In genomic region chr17:70739046-70739445, GRCh38 we compare ENCODE assay signal across 32 cellular contexts.
"Had no signal": no experiment of that assay in that cellular context is flagged by ENCODE, and none has a peak within 500 bp of the region (broad histone marks: within the 10 kb centered on the region; RNA-seq: fewer than 3 reads in every experiment).

No MANE protein-coding gene starts in this region.

- H3K4me1 ChIP-seq: adrenal gland, ascending aorta, body of pancreas, breast epithelium had no signal

- DNase-seq: activated effector memory CD4-positive, alpha-beta T cell treated with anti-CD3 and anti-CD28 coated beads, Interleukin-2, amount 50 U/mL, for 16 hours; activated effector memory CD4-positive, alpha-beta T cell treated with Interleukin-2 at 50 U/mL for 16 hours; activated gamma-delta T cell; activated gamma-delta T cell treated with Interleukin-2 at 50 U/mL for 16 hours; activated naive CD4-positive, alpha-beta T cell; activated naive CD4-positive, alpha-beta T cell treated with anti-CD3 and anti-CD28 coated beads for 36 hours; activated naive CD4-positive, alpha-beta T cell treated with anti-CD3 and anti-CD28 coated beads, Interleukin-2, amount 10 ng/mL, durations not matched to agents 7 days and 5 days; activated naive CD4-positive, alpha-beta T cell treated with anti-CD3 and anti-CD28 coated beads, Interleukin-2, amount 50 U/mL, for 16 hours; activated naive CD4-positive, alpha-beta T cell treated with Interleukin-2 at 50 U/mL for 16 hours; activated naive CD8-positive, alpha-beta T cell treated with anti-CD3 and anti-CD28 coated beads for 36 hours; activated naive CD8-positive, alpha-beta T cell treated with anti-CD3 and anti-CD28 coated beads, Interleukin-2, amount 10 ng/mL, durations not matched to agents 7 days and 5 days; activated naive CD8-positive, alpha-beta T cell treated with anti-CD3 and anti-CD28 coated beads, Interleukin-2, amount 50 U/mL, for 24 hours; activated T-cell treated with anti-CD3 and anti-CD28 coated beads, Interleukin-2, amount 50 U/mL, for 1 hour; activated T-cell treated with anti-CD3 and anti-CD28 coated beads, Interleukin-2, amount 50 U/mL, for 24 hours; activated T-cell treated with anti-CD3 and anti-CD28 coated beads, Interleukin-2, amount 50 U/mL, for 4 hours; activated T-cell treated with anti-CD3 and anti-CD28 coated beads, Interleukin-2, amount 50 U/mL, for 48 hours; activated T-cell treated with anti-CD3 and anti-CD28 coated beads, Interleukin-2, amount 50 U/mL, for 72 hours; adrenal gland; amniotic stem cell; amygdala; anterior cingulate cortex; aorta; body of pancreas; brain microvascular endothelial cell; caudate nucleus; central memory CD4-positive, alpha-beta T cell; cerebellar nuclear complex had no signal

- H3K4me3 ChIP-seq: adrenal gland, ascending aorta, body of pancreas, breast epithelium, cardiac muscle cell had no signal

- H3K27me3 ChIP-seq: ascending aorta, body of pancreas, brain microvascular endothelial cell, cardiac muscle cell had no signal

- ATAC-seq: activated naive CD4-positive, alpha-beta T cell treated with anti-CD3 and anti-CD28 coated beads, Interleukin-2, amount 50 U/mL, for 72 hours; activated naive CD8-positive, alpha-beta T cell treated with anti-CD3 and anti-CD28 coated beads, Interleukin-2, amount 50 U/mL, for 24 hours; activated T-cell treated with anti-CD3 and anti-CD28 coated beads, Interleukin-2, amount 50 U/mL, for 4 hours; activated T-cell treated with anti-CD3 and anti-CD28 coated beads, Interleukin-2, amount 50 U/mL, for 72 hours; activated T-helper 17 cell treated with anti-CD3 and anti-CD28 coated beads, Interleukin-2, amount 50 U/mL, for 72 hours; body of pancreas had no signal

- H3K9me3 ChIP-seq: adrenal gland, ascending aorta, body of pancreas, breast epithelium had no signal

- H3K27ac ChIP-seq: adrenal gland, ascending aorta, body of pancreas, brain microvascular endothelial cell, breast epithelium, cardiac muscle cell had no signal

- H3K36me3 ChIP-seq: adrenal gland, ascending aorta, brain microvascular endothelial cell, breast epithelium, cardiac muscle cell had no signal
